16 cellular contexts compared by ENCODE assay signal in genomic region chr18:76489081-76489480, GRCh38. TPM values are rescaled to one million over a fixed set of nuclear protein-coding genes. Genes with fewer than 3 reads are reported as not detected.
DNase-seq lines count a peak whose midpoint lies in the region; ATAC-seq and TF ChIP-seq lines count a peak whose summit lies in the region.
"Had no signal": no experiment of that assay in that cellular context is flagged by ENCODE, and none has a peak within 500 bp of the region (broad histone marks: within the 10 kb centered on the region; RNA-seq: fewer than 3 reads in every experiment).

No MANE protein-coding gene starts in this region.

- BruUV-seq in OCI-LY7 (replicated peaks; lab: Mats Ljungman, UMichigan): no TSS peak

- no peak for ATAC-seq in CD4-positive, alpha-beta T cell (ENCODE audit: poor library complexity)
- no peak for ATAC-seq in activated CD4-positive, CD25-positive, alpha-beta regulatory T cell treated with anti-CD3 and anti-CD28 coated beads, Interleukin-2, amount 50 U/mL, for 24 hours
- ATAC-seq: Panc1 had no signal

- H3K36me3 Mint-ChIP-seq in CD4-positive, alpha-beta T cell (ENCODE audit: low read depth): peaks cover 23% of the 10 kb centered on the region
- H3K36me3 Mint-ChIP-seq: IgD-negative memory B cell had no signal

- H3K4me1 ChIP-seq in OCI-LY7 (ENCODE audit: insufficient read depth, low read length, poor library complexity, severe bottlenecking) (peaks cover 57% of the 10 kb centered on the region), sigmoid colon (peaks cover 0 to 47% (median 37%) of the 10 kb centered on the region in 4 donors)

- H3K9me2 ChIP-seq in OCI-LY7 (ENCODE audit: insufficient read depth, low read length): no peaks in the 10 kb centered on the region

- H2AFZ ChIP-seq in OCI-LY7 (ENCODE audit: low read length): no peak overlapping the region

- H3K4me1 Mint-ChIP-seq in CD4-positive, alpha-beta T cell (ENCODE audit: low read depth): peaks cover 56% of the 10 kb centered on the region

- intact Hi-C loops in CD4-positive, alpha-beta T cell (cut with DNase I, micrococcal nuclease): loop anchor here in 1 of 2 experiments (10.0 kb wide), 1 partner anchor 1994 kb away; the partner anchor contains the start of gene CNDP2
- intact Hi-C loops in OCI-LY7 (cut with micrococcal nuclease; ENCODE audit: unreplicated experiment): no loop called here
- intact Hi-C loops in sigmoid colon (cut with DNase I): no loop called here

- TF ChIP-seq POLR2A in sigmoid colon (IDR thresholded peaks at IDR 0.05): no peak

- no peak overlapping the region for H3K27ac Mint-ChIP-seq in CD4-positive, alpha-beta T cell
- H3K27ac Mint-ChIP-seq: activated naive CD4-positive, alpha-beta T cell treated with anti-CD3 and anti-CD28 coated beads, Interleukin-2, amount 10 ng/mL, durations not matched to agents 7 days and 5 days; IgD-negative memory B cell had no signal

- no peak for TF ChIP-seq CTCF in CD4-positive, alpha-beta T cell (IDR thresholded peaks at IDR 0.05)
- TF ChIP-seq CTCF in OCI-LY7 (conservative IDR thresholded peaks at IDR 0.05; ENCODE audit: low read length) (no peak), fibroblast of pulmonary artery (IDR thresholded peaks at IDR 0.05; ENCODE audit: low read length, missing control alignments) (no peak), sigmoid colon (IDR thresholded peaks at IDR 0.05) (no peak)

- H3K27ac ChIP-seq in CD4-positive, alpha-beta T cell (ENCODE audit: low read depth, low read length): no peak overlapping the region
- H3K27ac ChIP-seq in OCI-LY7 (ENCODE audit: low read depth, low read length, poor library complexity, severe bottlenecking) (no peak overlapping the region), sigmoid colon (peak overlapping the region; percentile 89 to 95 (median 94))
- H3K27ac ChIP-seq: cardiac muscle cell had no signal

- peaks cover 7% of the 10 kb centered on the region for H3K27me3 ChIP-seq in CD4-positive, alpha-beta T cell (ENCODE audit: control insufficient read depth, insufficient read depth, low read length)
- H3K27me3 ChIP-seq in sigmoid colon: no peaks in the 10 kb centered on the region
- H3K27me3 ChIP-seq: cardiac muscle cell had no signal

- H3K4me3 Mint-ChIP-seq in CD4-positive, alpha-beta T cell: peak overlapping the region; percentile 51
- H3K4me3 Mint-ChIP-seq: activated naive CD4-positive, alpha-beta T cell treated with anti-CD3 and anti-CD28 coated beads, Interleukin-2, amount 10 ng/mL, durations not matched to agents 7 days and 5 days had no signal

- H3K4me2 ChIP-seq in OCI-LY7 (ENCODE audit: low read length): peak overlapping the region; percentile 81

- H4K20me1 ChIP-seq in OCI-LY7 (ENCODE audit: insufficient read depth, low read length): peaks cover 28% of the 10 kb centered on the region; the same call in 1 of the 2 replicates

- POLR2A ChIA-PET in CD4-positive, alpha-beta T cell (lab: Charles Lee): no interaction called here
- POLR2A ChIA-PET in OCI-LY7 (lab: Charles Lee): no interaction called here

- CTCF ChIA-PET in CD4-positive, alpha-beta T cell (lab: Charles Lee): no interaction called here
- CTCF ChIA-PET in OCI-LY7 (lab: Charles Lee; ENCODE audit: unreplicated experiment): interaction anchor here (0.5 kb wide), 1 partner anchor 198 kb away, joined by 3 read pairs; no protein-coding TSS in a partner anchor

- peak overlapping the region; percentile 67 for H3K4me3 ChIP-seq in OCI-LY7 (ENCODE audit: low read depth, low read length, poor library complexity, severe bottlenecking)
- peak overlapping the region; percentile 23 for H3K4me3 ChIP-seq in fibroblast of pulmonary artery (replicated peaks; ENCODE audit: low read depth, low read length)
- H3K4me3 ChIP-seq in sigmoid colon: no peak overlapping the region
- H3K4me3 ChIP-seq: cardiac muscle cell had no signal

- H3K79me2 ChIP-seq in OCI-LY7 (ENCODE audit: insufficient read depth, low read depth, low read length): peaks cover 90% of the 10 kb centered on the region

- WGBS in sigmoid colon, 2 donors: 67 to 71% methylated on average over 4 of the region's 4 CpGs

- peaks cover 4% of the 10 kb centered on the region; the same call in 1 of the 2 replicates for H3K36me3 ChIP-seq in OCI-LY7 (ENCODE audit: insufficient read depth, low read length)
- H3K36me3 ChIP-seq in sigmoid colon: no peaks in the 10 kb centered on the region
- H3K36me3 ChIP-seq: cardiac muscle cell had no signal

- no peak for DNase-seq in CD4-positive, alpha-beta T cell
- DNase-seq in OCI-LY7 (ENCODE audit: low spot score): no peak
- DNase-seq in fibroblast of pulmonary artery (ENCODE audit: low read depth): peak; percentile 10
- DNase-seq in sigmoid colon: no peak
- DNase-seq in HUDEP-2 (lab: John Stamatoyannopoulos, UW; ENCODE audit: unreplicated experiment in 76 of 76): no peak
- no peak for DNase-seq in NCI-H510A treated with DMSO at 0.1 percent for 48 hours (lab: John Stamatoyannopoulos, UW)
- no peak for DNase-seq in stimulated activated CD4-positive, alpha-beta T cell treated with anti-CD3 and anti-CD28 coated beads, Interleukin-12 subunit alpha, Interleukin-12 subunit beta, amount 100 ng/mL, for 4 hours
- DNase-seq: activated naive CD4-positive, alpha-beta T cell treated with anti-CD3 and anti-CD28 coated beads, Interleukin-2, amount 10 ng/mL, durations not matched to agents 7 days and 5 days; DMS79; hippocampal formation; NCI-H1105; NCI-H446 had no signal

- H3K9me3 ChIP-seq in CD4-positive, alpha-beta T cell (ENCODE audit: control insufficient read depth, low read length): no peaks in the 10 kb centered on the region
- H3K9me3 ChIP-seq in OCI-LY7 (ENCODE audit: low read length) (no peaks in the 10 kb centered on the region), sigmoid colon (no peaks in the 10 kb centered on the region)

- no peaks in the 10 kb centered on the region for H3K9me3 Mint-ChIP-seq in CD4-positive, alpha-beta T cell
- H3K9me3 Mint-ChIP-seq: activated naive CD4-positive, alpha-beta T cell treated with anti-CD3 and anti-CD28 coated beads, Interleukin-2, amount 10 ng/mL, durations not matched to agents 7 days and 5 days had no signal

- TF ChIP-seq EP300 in sigmoid colon (IDR thresholded peaks at IDR 0.05): no peak

- peaks cover 58% of the 10 kb centered on the region for H3K27me3 Mint-ChIP-seq in CD4-positive, alpha-beta T cell

RNA-seq across cellular contexts. Expression of gene ZNF516, which starts 6.0 kb away (rescaled TPM):
- total RNA-seq in CD4-positive, alpha-beta T cell: 10 to 100 TPM; 22.4 to 29.3 TPM
- 14.3 and 16.2 TPM in 2 replicates for total RNA-seq in OCI-LY7 (2014; rRNA removed; shearing (Covaris generic))
- total RNA-seq in OCI-LY7 (2022) (32.3 and 38.2 TPM in 2 replicates), sigmoid colon (10 to 100 TPM; 24.3 to 29.9 (median 26.9) TPM)
- polyA plus RNA-seq in sigmoid colon: 1 to 10 TPM; 2.1 to 6.1 (median 2.4) TPM

Comparison
In these comparisons a context has a peak if more than half of its experiments do, and no peak if none do; other contexts are left out.
1. H3K27ac ChIP-seq: peak in sigmoid colon (4 of 4); none in CD4-positive, alpha-beta T cell (single experiment) and OCI-LY7 (single experiment).
2. H3K4me3 ChIP-seq: peak in OCI-LY7 (single experiment) and fibroblast of pulmonary artery (single experiment); none in sigmoid colon (0 of 4).